In the genomic region with DNA sequence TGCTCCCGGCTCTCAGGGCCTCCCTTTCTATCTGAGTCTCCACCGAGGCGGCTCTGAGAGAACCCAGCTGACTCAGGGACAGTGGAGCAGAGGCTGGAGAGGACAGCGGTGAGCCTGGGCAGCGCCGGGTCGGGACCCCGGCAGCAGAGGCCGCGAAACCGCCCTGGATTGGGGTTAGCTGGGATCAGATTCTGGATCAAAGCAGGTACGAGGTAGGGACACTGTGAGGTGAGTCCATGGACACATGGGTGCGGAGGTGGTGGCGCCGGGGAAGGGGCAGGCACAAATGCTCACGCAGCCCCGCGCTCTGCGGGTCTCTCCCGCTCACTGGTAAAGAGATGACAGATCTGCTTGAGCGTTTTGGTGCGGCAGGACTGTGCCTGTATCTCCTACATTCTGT, we compare ENCODE assay signal across 19 cellular contexts.
"Had no signal": no experiment of that assay in that cellular context is flagged by ENCODE, and none has a peak within 500 bp of the region (broad histone marks: within the 10 kb centered on the region; RNA-seq: fewer than 3 reads in every experiment).

No MANE protein-coding gene starts in this region.

- H3K27ac ChIP-seq: esophagus muscularis mucosa, gastrocnemius medialis, heart right ventricle, neutrophil, psoas muscle, skin epidermis, stomach, thoracic aorta, transverse colon had no signal

- H3K36me3 ChIP-seq: esophagus muscularis mucosa, gastrocnemius medialis, heart right ventricle, neutrophil, stomach, thoracic aorta, transverse colon had no signal

- H3K9me3 Mint-ChIP-seq: nephron progenitor cell had no signal

- DNase-seq: effector memory CD4-positive, alpha-beta T cell; gastrocnemius medialis; heart right ventricle; hypothalamus; kidney glomerular epithelial cell; nephron progenitor cell; psoas muscle; retina; stimulated activated CD4-positive, alpha-beta T cell treated with anti-CD3 and anti-CD28 coated beads, Interleukin-2, amount 100 ng/mL, for 24 hours; stimulated activated naive CD4-positive, alpha-beta T cell; stomach; substantia nigra; transverse colon had no signal

- H3K9me3 ChIP-seq: esophagus muscularis mucosa, gastrocnemius medialis, heart right ventricle, neutrophil, psoas muscle, stomach, thoracic aorta, transverse colon had no signal

- ATAC-seq: gastrocnemius medialis, psoas muscle, sciatic nerve had no signal

- H3K4me1 ChIP-seq: esophagus muscularis mucosa, gastrocnemius medialis, heart right ventricle, psoas muscle, stomach, transverse colon had no signal

- H3K27me3 ChIP-seq: esophagus muscularis mucosa, gastrocnemius medialis, neutrophil, stomach, transverse colon had no signal

- H3K4me3 Mint-ChIP-seq: mesothelial cell of epicardium, nephron progenitor cell had no signal

- H3K4me3 ChIP-seq: esophagus muscularis mucosa, gastrocnemius medialis, heart right ventricle, psoas muscle, skin epidermis, stomach, thoracic aorta, transverse colon had no signal
